ENCODE assay signal across 8 cellular contexts in the genomic region with DNA sequence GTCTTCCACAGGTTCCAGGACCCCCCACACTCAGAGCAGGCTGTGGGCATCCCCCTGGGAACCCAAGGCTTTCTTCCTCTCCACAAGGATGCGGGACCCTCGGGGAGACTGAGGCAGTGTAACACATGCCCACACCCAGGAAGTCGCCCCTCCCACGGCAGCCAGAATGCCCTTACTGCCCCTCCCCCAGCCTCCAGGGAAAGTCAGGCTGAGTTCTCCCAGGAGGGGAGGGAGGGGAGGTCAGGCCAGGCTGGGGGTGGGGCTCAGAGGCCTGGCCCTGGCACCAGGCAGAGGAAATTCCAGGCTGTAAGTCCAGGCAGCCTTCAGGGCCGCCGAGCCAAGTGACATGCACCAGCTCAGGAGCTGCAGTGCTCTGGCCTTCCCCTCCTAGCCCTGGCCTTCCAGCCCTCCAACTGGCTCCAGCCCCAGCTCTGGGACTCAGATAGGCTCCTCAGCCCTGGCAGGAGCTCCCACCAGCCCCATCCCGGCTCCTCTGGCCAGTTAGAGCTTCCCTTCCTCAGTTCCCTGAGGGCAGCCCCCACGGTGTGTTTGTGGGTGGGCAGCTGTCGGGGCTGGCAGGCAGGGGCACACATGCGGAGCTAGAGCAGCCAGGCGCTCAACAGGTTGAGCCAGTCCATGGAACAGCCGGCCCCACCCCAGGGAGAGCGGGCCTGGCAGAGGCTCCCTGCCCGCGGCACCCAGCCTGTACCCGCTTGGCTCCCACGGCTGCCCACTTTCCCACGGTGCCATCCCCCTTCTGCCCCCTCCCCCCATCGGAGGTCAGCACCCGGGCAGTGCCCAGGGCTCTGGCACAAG. TPM values are rescaled to one million over a fixed set of nuclear protein-coding genes. Genes with fewer than 3 reads are reported as not detected.
DNase-seq lines count a peak whose midpoint lies in the region; ATAC-seq and TF ChIP-seq lines count a peak whose summit lies in the region.

No MANE protein-coding gene starts in this region.

- ATAC-seq in left colon (peak; percentile 35), GM21619 (IDR thresholded peaks at IDR 0.05; ENCODE audit: unreplicated experiment) (no peak), GM21447 (IDR thresholded peaks at IDR 0.05; ENCODE audit: unreplicated experiment) (no peak), HG03460 (IDR thresholded peaks at IDR 0.05; ENCODE audit: unreplicated experiment) (no peak)

- H3K27ac ChIP-seq in caudate nucleus (ENCODE audit: low read depth, low read length), result peak overlapping the region; percentile 76

- DNase-seq in AG10803 (ENCODE audit: low read depth) (peak; percentile 91), LNCaP clone FGC (ENCODE audit: low read depth) (peak; percentile 75), caudate nucleus (lab: John Stamatoyannopoulos, UW) (peak in 25 of 61 donors; percentile 16 to 68 (median 48)), left colon (peak; percentile 78 to 86), superior temporal gyrus (ENCODE audit: extremely low spot score) (peak; percentile 7)

- TF ChIP-seq CTCF in AG10803 (conservative IDR thresholded peaks at IDR 0.05; ENCODE audit: low read length), result no peak
- no peak for TF ChIP-seq CTCF in LNCaP clone FGC (IDR thresholded peaks at IDR 0.05; ENCODE audit: control insufficient read depth, extremely low read depth, insufficient read depth)

- intact Hi-C loops in left colon (cut with DNase I, micrococcal nuclease), result no loop called here

- peak overlapping the region; percentile 99 for H3K4me3 ChIP-seq in AG10803 (ENCODE audit: low read length)
- peak overlapping the region; percentile 99 for H3K4me3 ChIP-seq in LNCaP clone FGC (ENCODE audit: low read depth, low read length)

RNA-seq across cellular contexts. Expression of gene BCL9L, which starts 3.6 kb away (rescaled TPM):
- total RNA-seq in left colon, result 10 to 100 TPM; 36.4 to 36.5 TPM

RNA-seq across cellular contexts. Expression of gene UPK2, which starts 34.0 kb away (rescaled TPM):
- total RNA-seq in left colon, result not detected

RNA-seq across cellular contexts. Expression of gene CXCR5, which starts 38.4 kb away (rescaled TPM):
- total RNA-seq in left colon, result under 1 TPM; 0.12 to 0.39 TPM

RNA-seq across cellular contexts. Expression of gene FOXR1, which starts 49.4 kb away (rescaled TPM):
- total RNA-seq in left colon, result not detected
